30 cellular contexts compared by ENCODE assay signal in genomic region chr2:224319756-224320155, GRCh38.
"Had no signal": no experiment of that assay in that cellular context is flagged by ENCODE, and none has a peak within 500 bp of the region (broad histone marks: within the 10 kb centered on the region; RNA-seq: fewer than 3 reads in every experiment).

No MANE protein-coding gene starts in this region.

- H3K4me3 Mint-ChIP-seq: activated CD4-positive, alpha-beta T cell treated with anti-CD3 and anti-CD28 coated beads for 36 hours; activated CD4-positive, alpha-beta T cell treated with anti-CD3 and anti-CD28 coated beads, Interleukin-2, amount 10 ng/mL, durations not matched to agents 24 days and 14 days; activated CD8-positive, alpha-beta T cell treated with anti-CD3 and anti-CD28 coated beads for 36 hours; activated naive CD4-positive, alpha-beta T cell treated with anti-CD3 and anti-CD28 coated beads for 36 hours; activated naive CD4-positive, alpha-beta T cell treated with anti-CD3 and anti-CD28 coated beads, Interleukin-2, amount 50 U/mL, for 24 hours; activated naive CD8-positive, alpha-beta T cell treated with anti-CD3 and anti-CD28 coated beads for 36 hours; activated naive CD8-positive, alpha-beta T cell treated with anti-CD3 and anti-CD28 coated beads, Interleukin-2, amount 50 U/mL, for 24 hours; activated T-cell treated with anti-CD3 and anti-CD28 coated beads, Interleukin-2, amount 50 U/mL, for 4 hours; activated T-helper 17 cell treated with anti-CD3 and anti-CD28 coated beads, Interleukin-2, amount 50 U/mL, for 72 hours; effector memory CD8-positive, alpha-beta T cell had no signal

- DNase-seq: activated CD4-positive, alpha-beta T cell treated with anti-CD3 and anti-CD28 coated beads for 36 hours; activated CD4-positive, alpha-beta T cell treated with anti-CD3 and anti-CD28 coated beads, Interleukin-2, amount 10 ng/mL, durations not matched to agents 24 days and 14 days; activated CD4-positive, alpha-beta T cell treated with anti-CD3 and anti-CD28 coated beads, Interleukin-2, amount 50 U/mL, for 4 hours; activated CD4-positive, CD25-positive, alpha-beta regulatory T cell; activated CD4-positive, CD25-positive, alpha-beta regulatory T cell treated with anti-CD3 and anti-CD28 coated beads, Interleukin-2, amount 50 U/mL, for 72 hours; activated CD8-positive, alpha-beta memory T cell treated with anti-CD3 and anti-CD28 coated beads for 24 hours; activated CD8-positive, alpha-beta T cell treated with anti-CD3 and anti-CD28 coated beads for 36 hours; activated effector memory CD4-positive, alpha-beta T cell treated with Interleukin-2 at 50 U/mL for 16 hours; activated naive CD4-positive, alpha-beta T cell treated with anti-CD3 and anti-CD28 coated beads for 36 hours; activated naive CD8-positive, alpha-beta T cell treated with anti-CD3 and anti-CD28 coated beads for 36 hours; activated naive CD8-positive, alpha-beta T cell treated with anti-CD3 and anti-CD28 coated beads, Interleukin-2, amount 50 U/mL, for 24 hours; activated T-cell treated with anti-CD3 and anti-CD28 coated beads, Interleukin-2, amount 50 U/mL, for 4 hours; adrenal gland; amygdala; aorta; body of pancreas; caudate nucleus; cortex of kidney; dermis blood vessel endothelial cell; effector CD4-positive, alpha-beta T cell; effector memory CD8-positive, alpha-beta T cell; erythroblast; foreskin keratinocyte; gastrocnemius medialis; glutamatergic neuron; heart left ventricle; T-helper 2 cell had no signal

- H3K36me3 Mint-ChIP-seq: activated naive CD4-positive, alpha-beta T cell treated with anti-CD3 and anti-CD28 coated beads, Interleukin-2, amount 50 U/mL, for 24 hours; activated naive CD8-positive, alpha-beta T cell treated with anti-CD3 and anti-CD28 coated beads for 36 hours had no signal

- H3K9me3 ChIP-seq: adrenal gland, body of pancreas, esophagus muscularis mucosa, gastrocnemius medialis, heart left ventricle had no signal

- H3K4me1 ChIP-seq: adrenal gland, body of pancreas, esophagus muscularis mucosa, foreskin keratinocyte, gastrocnemius medialis, heart left ventricle had no signal

- H3K27me3 ChIP-seq: adrenal gland, body of pancreas, esophagus muscularis mucosa, gastrocnemius medialis had no signal

- H3K36me3 ChIP-seq: adrenal gland, esophagus muscularis mucosa, gastrocnemius medialis, heart left ventricle had no signal

- H3K4me1 Mint-ChIP-seq: activated CD4-positive, alpha-beta T cell treated with anti-CD3 and anti-CD28 coated beads for 36 hours; activated CD4-positive, alpha-beta T cell treated with anti-CD3 and anti-CD28 coated beads, Interleukin-2, amount 10 ng/mL, durations not matched to agents 24 days and 14 days; activated naive CD4-positive, alpha-beta T cell treated with anti-CD3 and anti-CD28 coated beads, Interleukin-2, amount 50 U/mL, for 24 hours; activated naive CD8-positive, alpha-beta T cell treated with anti-CD3 and anti-CD28 coated beads for 36 hours; activated naive CD8-positive, alpha-beta T cell treated with anti-CD3 and anti-CD28 coated beads, Interleukin-2, amount 50 U/mL, for 24 hours; activated T-helper 17 cell treated with anti-CD3 and anti-CD28 coated beads, Interleukin-2, amount 50 U/mL, for 72 hours had no signal

- H3K27ac Mint-ChIP-seq: activated CD4-positive, alpha-beta T cell treated with anti-CD3 and anti-CD28 coated beads for 36 hours; activated CD4-positive, alpha-beta T cell treated with anti-CD3 and anti-CD28 coated beads, Interleukin-2, amount 10 ng/mL, durations not matched to agents 24 days and 14 days; activated CD8-positive, alpha-beta T cell treated with anti-CD3 and anti-CD28 coated beads for 36 hours; activated naive CD4-positive, alpha-beta T cell treated with anti-CD3 and anti-CD28 coated beads for 36 hours; activated naive CD4-positive, alpha-beta T cell treated with anti-CD3 and anti-CD28 coated beads, Interleukin-2, amount 50 U/mL, for 24 hours; activated naive CD8-positive, alpha-beta T cell treated with anti-CD3 and anti-CD28 coated beads for 36 hours; activated naive CD8-positive, alpha-beta T cell treated with anti-CD3 and anti-CD28 coated beads, Interleukin-2, amount 50 U/mL, for 24 hours; activated T-helper 17 cell treated with anti-CD3 and anti-CD28 coated beads, Interleukin-2, amount 50 U/mL, for 72 hours; effector memory CD8-positive, alpha-beta T cell had no signal

- H3K9me3 Mint-ChIP-seq: activated CD4-positive, alpha-beta T cell treated with anti-CD3 and anti-CD28 coated beads, Interleukin-2, amount 10 ng/mL, durations not matched to agents 24 days and 14 days; activated CD8-positive, alpha-beta T cell treated with anti-CD3 and anti-CD28 coated beads for 36 hours; activated naive CD4-positive, alpha-beta T cell treated with anti-CD3 and anti-CD28 coated beads for 36 hours; activated naive CD4-positive, alpha-beta T cell treated with anti-CD3 and anti-CD28 coated beads, Interleukin-2, amount 50 U/mL, for 24 hours; activated naive CD8-positive, alpha-beta T cell treated with anti-CD3 and anti-CD28 coated beads for 36 hours; activated naive CD8-positive, alpha-beta T cell treated with anti-CD3 and anti-CD28 coated beads, Interleukin-2, amount 50 U/mL, for 24 hours; activated T-cell treated with anti-CD3 and anti-CD28 coated beads, Interleukin-2, amount 50 U/mL, for 4 hours; activated T-helper 17 cell treated with anti-CD3 and anti-CD28 coated beads, Interleukin-2, amount 50 U/mL, for 72 hours; effector memory CD8-positive, alpha-beta T cell had no signal

- H3K27ac ChIP-seq: adrenal gland, body of pancreas, esophagus muscularis mucosa, foreskin keratinocyte, gastrocnemius medialis, heart left ventricle had no signal

- H3K4me3 ChIP-seq: adrenal gland, body of pancreas, esophagus muscularis mucosa, gastrocnemius medialis, heart left ventricle had no signal

- ATAC-seq: activated CD4-positive, alpha-beta T cell treated with anti-CD3 and anti-CD28 coated beads for 36 hours; activated CD8-positive, alpha-beta T cell treated with anti-CD3 and anti-CD28 coated beads for 36 hours; activated naive CD8-positive, alpha-beta T cell treated with anti-CD3 and anti-CD28 coated beads, Interleukin-2, amount 50 U/mL, for 24 hours; activated T-cell treated with anti-CD3 and anti-CD28 coated beads, Interleukin-2, amount 50 U/mL, for 4 hours; activated T-helper 17 cell treated with anti-CD3 and anti-CD28 coated beads, Interleukin-2, amount 50 U/mL, for 72 hours; body of pancreas; effector memory CD8-positive, alpha-beta T cell; foreskin keratinocyte; gastrocnemius medialis; heart left ventricle had no signal
